7 cellular contexts compared by ENCODE assay signal in genomic region chr12:14773685-14774073, GRCh38. TPM values are rescaled to one million over a fixed set of nuclear protein-coding genes. Genes with fewer than 3 reads are reported as not detected.
A peak's percentile ranks its signal among the peaks of the same experiment; 100 is the strongest.
DNase-seq lines count a peak whose midpoint lies in the region; ATAC-seq and TF ChIP-seq lines count a peak whose summit lies in the region.

No MANE protein-coding gene starts in this region.

- H3K9me3 ChIP-seq in SJSA1 (replicated peaks), result no peaks in the 10 kb centered on the region

- TF ChIP-seq CTCF in fibroblast of mammary gland (conservative IDR thresholded peaks at IDR 0.05; ENCODE audit: control insufficient read depth, insufficient read depth, low read depth, low read length), result no peak

- peak; percentile 5 for ATAC-seq in GM18858 (IDR thresholded peaks at IDR 0.05; ENCODE audit: unreplicated experiment)
- ATAC-seq in HG02588 (IDR thresholded peaks at IDR 0.05; ENCODE audit: unreplicated experiment), result peak; percentile 16
- no peak for ATAC-seq in sciatic nerve

- peak overlapping the region; percentile 56 for H3K4me3 ChIP-seq in SJSA1
- peak overlapping the region; percentile 92 for H3K4me3 ChIP-seq in fibroblast of mammary gland (ENCODE audit: control insufficient read depth, low read depth, low read length)

- H3K36me3 ChIP-seq in SJSA1, result peaks cover 1% of the 10 kb centered on the region; the same call in 1 of the 2 replicates

- no peak for DNase-seq in SJSA1 (ENCODE audit: low read depth in 1 of 2, low spot score in 2 of 2)
- DNase-seq in fibroblast of mammary gland (ENCODE audit: low read depth), result no peak
- DNase-seq in sciatic nerve (ENCODE audit: low spot score), result peak; percentile 60
- DNase-seq in activated effector memory CD4-positive, alpha-beta T cell treated with anti-CD3 and anti-CD28 coated beads, Interleukin-2, amount 50 U/mL, for 16 hours, result no peak
- DNase-seq in retina, result no peak

- intact Hi-C loops in sciatic nerve (cut with DNase I), result loop anchor here (10.0 kb wide), 1 partner anchor 221 kb away; no protein-coding TSS in a partner anchor

- no peak overlapping the region for H3K27ac ChIP-seq in SJSA1

- no peaks in the 10 kb centered on the region for H3K27me3 ChIP-seq in SJSA1 (replicated peaks)

- H3K4me1 ChIP-seq in SJSA1 (replicated peaks), result peaks cover 24% of the 10 kb centered on the region

RNA-seq across cellular contexts. Expression of gene WBP11, which starts 29.6 kb away (rescaled TPM):
- 10.2 and 18.5 TPM in 2 replicates for total RNA-seq in SJSA1 (2014; rRNA removed; shearing (Covaris generic))
- total RNA-seq in sciatic nerve, result 63.8 TPM

RNA-seq across cellular contexts. Expression of gene C12orf60, which starts 29.8 kb away (rescaled TPM):
- 0.53 and 1.4 TPM in 2 replicates for total RNA-seq in SJSA1 (2014; rRNA removed; shearing (Covaris generic))
- 2.3 TPM for total RNA-seq in sciatic nerve

RNA-seq across cellular contexts. Expression of gene SMCO3, which starts 40.3 kb away (rescaled TPM):
- total RNA-seq in SJSA1 (2014; rRNA removed; shearing (Covaris generic)), result 0.16 TPM in 1 of 2 replicates, not detected in the other
- total RNA-seq in sciatic nerve, result 21.0 TPM

Comparison
In these comparisons a context has a peak if more than half of its experiments do, and no peak if none do; other contexts are left out.
1. RNA of gene SMCO3, which starts 40.3 kb away (total RNA-seq): 21.0 TPM in sciatic nerve (single experiment); 0.16 TPM in SJSA1; every median in the first group is over 10 times any median in the second.